ENCODE assay signal across 16 cellular contexts in genomic region chr4:41633321-41633720, GRCh38.
"Had no signal": no experiment of that assay in that cellular context is flagged by ENCODE, and none has a peak within 500 bp of the region (broad histone marks: within the 10 kb centered on the region; RNA-seq: fewer than 3 reads in every experiment).

No MANE protein-coding gene starts in this region.

- H3K27me3 ChIP-seq: dorsolateral prefrontal cortex, ovary, right lobe of liver, testis, transverse colon had no signal

- H3K4me3 ChIP-seq: dorsolateral prefrontal cortex, ovary, right lobe of liver, skin epidermis, testis, transverse colon had no signal

- DNase-seq: cortex of kidney; dorsolateral prefrontal cortex; effector CD8-positive, alpha-beta T cell; foreskin melanocyte; immature natural killer cell; naive thymus-derived CD8-positive, alpha-beta T cell; nucleus accumbens; ovary; right lobe of liver; stimulated activated CD4-positive, alpha-beta T cell treated with anti-CD3 and anti-CD28 coated beads, Interleukin-2, amount 100 ng/mL, for 24 hours; stimulated activated CD4-positive, alpha-beta T cell treated with anti-CD3 and anti-CD28 coated beads, Interleukin-4, amount 100 ng/mL, for 4 hours; stimulated activated naive B cell treated with anti-CD40 and anti-IgM and Interleukin-4, amounts not matched to agents 10 μg/mL and 1 μg/mL and 100 μg/mL, for 72 hours; stimulated activated naive CD8-positive, alpha-beta T cell treated with anti-CD3 and anti-CD28 coated beads, Interleukin-15, amount 100 ng/mL, for 72 hours; testis; transverse colon had no signal

- H3K9me3 ChIP-seq: ovary, right lobe of liver, testis, transverse colon had no signal

- H3K4me1 ChIP-seq: right lobe of liver, testis, transverse colon had no signal

- ATAC-seq: naive thymus-derived CD8-positive, alpha-beta T cell; right lobe of liver; stimulated activated naive B cell treated with anti-CD40 and anti-IgM and Interleukin-4, amounts not matched to agents 10 μg/mL and 1 μg/mL and 100 μg/mL, for 72 hours; stimulated activated naive CD8-positive, alpha-beta T cell treated with anti-CD3 and anti-CD28 coated beads, Interleukin-15, amount 100 ng/mL, for 72 hours had no signal

- H3K36me3 ChIP-seq: ovary, right lobe of liver, transverse colon had no signal

- H3K27ac ChIP-seq: ovary, right lobe of liver, skin epidermis, testis, transverse colon had no signal
